8 cellular contexts compared by ENCODE assay signal in the genomic region with DNA sequence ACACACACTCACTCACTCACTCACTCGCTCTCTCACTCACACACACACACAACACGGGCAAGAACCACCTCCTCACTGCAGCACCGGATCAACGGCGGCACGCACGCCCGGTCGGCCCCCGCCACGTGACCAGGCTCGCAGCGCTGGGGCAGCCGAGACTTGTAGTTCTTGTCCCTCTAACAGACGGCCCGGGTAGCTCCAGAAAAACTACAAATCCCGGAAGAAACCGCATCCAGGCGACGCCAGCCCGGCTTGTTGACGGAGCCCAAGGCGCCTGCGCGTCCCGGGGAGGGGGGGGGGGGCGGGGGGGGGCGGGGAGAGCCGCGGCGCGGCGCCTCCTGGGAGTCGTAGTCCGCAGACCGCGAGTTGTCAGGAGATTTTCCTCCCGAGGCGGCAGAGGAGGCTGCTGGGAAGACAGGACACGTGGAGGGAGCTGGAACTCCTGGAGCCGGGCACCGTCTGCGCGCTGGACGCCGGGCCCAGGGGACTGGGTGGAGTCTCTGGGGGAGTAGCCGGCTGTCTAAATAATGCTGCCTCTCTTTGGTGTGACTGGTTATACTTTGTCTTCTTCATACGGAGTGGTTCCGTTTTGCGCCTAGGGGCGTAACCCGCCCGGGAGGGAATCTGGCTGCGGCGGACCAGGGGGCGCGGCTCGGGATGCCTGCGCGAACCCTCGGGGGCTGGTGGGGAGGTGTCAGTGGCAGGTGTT. TPM values are rescaled to one million over a fixed set of nuclear protein-coding genes. Genes with fewer than 3 reads are reported as not detected.
A peak's percentile ranks its signal among the peaks of the same experiment; 100 is the strongest.
DNase-seq lines count a peak whose midpoint lies in the region; ATAC-seq and TF ChIP-seq lines count a peak whose summit lies in the region.

A gene with protein sequence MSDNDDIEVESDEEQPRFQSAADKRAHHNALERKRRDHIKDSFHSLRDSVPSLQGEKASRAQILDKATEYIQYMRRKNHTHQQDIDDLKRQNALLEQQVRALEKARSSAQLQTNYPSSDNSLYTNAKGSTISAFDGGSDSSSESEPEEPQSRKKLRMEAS (minus strand): TSS at position 77 of the 709 bp plus-strand sequence. CDS start 178 bp downstream, outside the sequence.

- H3K4me3 ChIP-seq in prostate gland (peak within 1 kb of the TSS; percentile 91 to 96), urinary bladder (ENCODE audit: low read depth, low read length) (peak within 1 kb of the TSS; percentile 77)

- H3K27ac ChIP-seq in angular gyrus (ENCODE audit: low read depth, low read length) (peak within 1 kb of the TSS; percentile 80), prostate gland (peak within 1 kb of the TSS; percentile 86 to 90), urinary bladder (ENCODE audit: low read depth) (peak within 1 kb of the TSS; percentile 59)

- no peak for TF ChIP-seq CTCF in GM13977 (IDR thresholded peaks at IDR 0.05; ENCODE audit: extremely low read depth, insufficient read depth, missing control alignments)
- TF ChIP-seq CTCF in prostate gland (IDR thresholded peaks at IDR 0.05): no peak

- DNase-seq in GM13977 (ENCODE audit: low spot score): peak; percentile 97
- peak; percentile 99 for DNase-seq in NCI-H1694 treated with DMSO at 0.1 percent for 48 hours (lab: John Stamatoyannopoulos, UW)
- DNase-seq in T-helper 17 cell: peak; percentile 93 to 98 (median 96)
- DNase-seq in left ventricle myocardium superior: peak; percentile 98
- DNase-seq in prostate gland (ENCODE audit: low spot score): peak; percentile 99

- under 1% methylated on average over 59 of the region's 61 CpGs for WGBS in prostate gland
- under 1% methylated on average over 59 of the region's 61 CpGs for WGBS in urinary bladder

- H3K27ac Mint-ChIP-seq in T-helper 17 cell: peak within 1 kb of the TSS; percentile 74

- no peaks in the 10 kb centered on the region for H3K9me3 ChIP-seq in T-helper 17 cell (ENCODE audit: control insufficient read depth, low read length, poor library complexity, severe bottlenecking)
- no peaks in the 10 kb centered on the region for H3K9me3 ChIP-seq in prostate gland

- ATAC-seq in HG02884 (IDR thresholded peaks at IDR 0.05; ENCODE audit: unreplicated experiment): peak; percentile 76
- peak; percentile 94 for ATAC-seq in T-helper 17 cell
- ATAC-seq in left ventricle myocardium superior: peak; percentile 95

- H3K4me1 Mint-ChIP-seq in T-helper 17 cell: peaks cover 27% of the 10 kb centered on the region

- H3K36me3 Mint-ChIP-seq in T-helper 17 cell (ENCODE audit: low read depth): peaks cover 9% of the 10 kb centered on the region

- peaks cover 6% of the 10 kb centered on the region for H3K27me3 Mint-ChIP-seq in T-helper 17 cell

- in situ Hi-C loops in GM13977 (cut with MboI; ENCODE audit: low pct_unique_long_range_greater_than_20kb, low sequenced_read_pairs, unreplicated experiment): no loop called here

- intact Hi-C loops in left ventricle myocardium superior (cut with micrococcal nuclease): no loop called here
- intact Hi-C loops in prostate gland (cut with DNase I): loop anchor here (2.0 to 5.0 kb wide), 3 partner anchors 55 to 116 kb away; a partner anchor contains a TSS

- H3K36me3 ChIP-seq in prostate gland (no peaks in the 10 kb centered on the region), urinary bladder (ENCODE audit: insufficient read depth) (no peaks in the 10 kb centered on the region)

- no peaks in the 10 kb centered on the region for H3K27me3 ChIP-seq in prostate gland (replicated peaks; ENCODE audit: insufficient read depth)

- H3K4me1 ChIP-seq in prostate gland (replicated peaks) (peaks cover 8% of the 10 kb centered on the region), urinary bladder (ENCODE audit: insufficient read depth) (peaks cover 1% of the 10 kb centered on the region)

- H3K4me3 Mint-ChIP-seq in T-helper 17 cell: peak within 1 kb of the TSS; percentile 88

- peak; percentile 93 for TF ChIP-seq POLR2A in prostate gland (IDR thresholded peaks at IDR 0.05)

RNA-seq across cellular contexts. Expression of the gene that starts here (rescaled TPM):
- 100 to 1,000 TPM; 167 to 312 TPM for total RNA-seq in T-helper 17 cell
- 85.9 TPM for total RNA-seq in left ventricle myocardium superior
- 10 to 100 TPM; 73.2 to 79.0 TPM for total RNA-seq in prostate gland
- total RNA-seq in urinary bladder: 37.3 TPM
- polyA plus RNA-seq in urinary bladder: 58.4 TPM

Comparison
In these comparisons a context has a peak if more than half of its experiments do, and no peak if none do; other contexts are left out.
1. Peak in every context shown above with its lines: DNase-seq, ATAC-seq, H3K4me3 ChIP-seq and H3K27ac ChIP-seq.